12 cellular contexts compared by ENCODE assay signal in genomic region chr21:42093991-42094417, GRCh38. TPM values are rescaled to one million over a fixed set of nuclear protein-coding genes. Genes with fewer than 3 reads are reported as not detected.
DNase-seq lines count a peak whose midpoint lies in the region; ATAC-seq and TF ChIP-seq lines count a peak whose summit lies in the region.
"Had no signal": no experiment of that assay in that cellular context is flagged by ENCODE, and none has a peak within 500 bp of the region (broad histone marks: within the 10 kb centered on the region; RNA-seq: fewer than 3 reads in every experiment).

No MANE protein-coding gene starts in this region.

- H3F3A ChIP-seq in PC-9 (ENCODE audit: insufficient read depth, low read depth) = peaks cover 22% of the 10 kb centered on the region

- H3K9me3 ChIP-seq in PC-9 (ENCODE audit: insufficient read depth, low read depth) (no peaks in the 10 kb centered on the region), endocrine pancreas (ENCODE audit: control insufficient read depth, low read length) (no peaks in the 10 kb centered on the region), trophoblast cell (ENCODE audit: insufficient read depth, low read depth, low read length) (peaks cover 6% of the 10 kb centered on the region), WERI-Rb-1 (ENCODE audit: severe bottlenecking) (peaks cover 18% of the 10 kb centered on the region)

- H3K27me3 Mint-ChIP-seq in activated T-helper 17 cell treated with anti-CD3 and anti-CD28 coated beads, Interleukin-2, amount 50 U/mL, for 72 hours = no peaks in the 10 kb centered on the region
- no peaks in the 10 kb centered on the region for H3K27me3 Mint-ChIP-seq in activated CD8-positive, alpha-beta T cell treated with anti-CD3 and anti-CD28 coated beads for 36 hours

- H3K23ac ChIP-seq in trophoblast cell (ENCODE audit: low read length) = no peak overlapping the region

- no peaks in the 10 kb centered on the region for H3K9me2 ChIP-seq in PC-9 (ENCODE audit: insufficient read depth)

- CTCF ChIA-PET in PC-9 (lab: Charles Lee) = interaction anchor here (1.0 kb wide), 1 partner anchor 32 kb away, joined by 3 read pairs; no protein-coding TSS in a partner anchor
- CTCF ChIA-PET in activated CD8-positive, alpha-beta T cell treated with anti-CD3 and anti-CD28 coated beads for 36 hours (lab: Charles Lee) = interaction anchor here (0.7 to 2.3 kb wide), 2 partner anchors 14 to 28 kb away, joined by 3 to 15 read pairs; no protein-coding TSS in a partner anchor

- no peaks in the 10 kb centered on the region for H3K4me1 Mint-ChIP-seq in activated T-helper 17 cell treated with anti-CD3 and anti-CD28 coated beads, Interleukin-2, amount 50 U/mL, for 72 hours
- H3K4me1 Mint-ChIP-seq in activated CD8-positive, alpha-beta T cell treated with anti-CD3 and anti-CD28 coated beads for 36 hours (ENCODE audit: low read depth) = peaks cover 6% of the 10 kb centered on the region

- intact Hi-C loops in PC-9 (cut with micrococcal nuclease; ENCODE audit: unreplicated experiment) = loop anchor here (2.0 to 5.0 kb wide), 2 partner anchors 37 to 137 kb away; no protein-coding TSS in a partner anchor
- intact Hi-C loops in activated CD8-positive, alpha-beta T cell treated with anti-CD3 and anti-CD28 coated beads for 36 hours (cut with micrococcal nuclease) = no loop called here

- H2BK12ac ChIP-seq in trophoblast cell (ENCODE audit: low read length) = no peak overlapping the region

- no peak overlapping the region for H4K8ac ChIP-seq in trophoblast cell (ENCODE audit: low read depth, low read length)

- H3K9ac ChIP-seq in endocrine pancreas (ENCODE audit: control insufficient read depth, insufficient read depth, low read length) (peak overlapping the region; percentile 38), trophoblast cell (ENCODE audit: low read length) (no peak overlapping the region)
- H3K9ac ChIP-seq: parathyroid adenoma had no signal

- H3K4me3 Mint-ChIP-seq in activated T-helper 17 cell treated with anti-CD3 and anti-CD28 coated beads, Interleukin-2, amount 50 U/mL, for 72 hours = no peak overlapping the region
- no peak overlapping the region for H3K4me3 Mint-ChIP-seq in activated CD8-positive, alpha-beta T cell treated with anti-CD3 and anti-CD28 coated beads for 36 hours
- H3K4me3 Mint-ChIP-seq: T-helper 1 cell treated with Interleukin-12 subunit alpha and Interleukin-12 subunit beta and Interleukin-4 antibody, amounts not matched to agents 30 μg/mL and 1 μg/mL, for 36 hours had no signal

- peak overlapping the region; percentile 75 for H3K27ac ChIP-seq in PC-9
- H3K27ac ChIP-seq in trophoblast cell (ENCODE audit: low read depth, low read length) = no peak overlapping the region
- H3K27ac ChIP-seq in WERI-Rb-1 = no peak overlapping the region
- H3K27ac ChIP-seq: parathyroid adenoma had no signal

- no peak overlapping the region for H2AK5ac ChIP-seq in trophoblast cell (ENCODE audit: low read length)

- no peaks in the 10 kb centered on the region for H4K20me1 ChIP-seq in PC-9 (ENCODE audit: insufficient read depth)

- WGBS in trophoblast cell (ENCODE audit: extremely low coverage, insufficient coverage, insufficient read length) = no CpG with 5 or more reads among the region's 15 CpGs

- H3K36me3 ChIP-seq in PC-9 (ENCODE audit: low read depth) (no peaks in the 10 kb centered on the region), endocrine pancreas (ENCODE audit: control insufficient read depth, insufficient read depth, low read length) (no peaks in the 10 kb centered on the region), trophoblast cell (ENCODE audit: control insufficient read depth in 1 of 2, insufficient read depth in 2 of 2, low read length in 2 of 2) (no peaks in the 10 kb centered on the region), WERI-Rb-1 (no peaks in the 10 kb centered on the region; the same call in 1 of the 2 replicates)

- H3K4me1 ChIP-seq in PC-9 (replicated peaks; ENCODE audit: insufficient read depth) (peaks cover 37% of the 10 kb centered on the region), endocrine pancreas (ENCODE audit: control insufficient read depth, insufficient read depth, low read length) (no peaks in the 10 kb centered on the region), trophoblast cell (ENCODE audit: control insufficient read depth in 1 of 2, insufficient read depth in 2 of 2, low read length in 2 of 2) (no peaks in the 10 kb centered on the region)
- H3K4me1 ChIP-seq: parathyroid adenoma had no signal

- H3K18ac ChIP-seq in trophoblast cell (ENCODE audit: low read length) = no peak overlapping the region

- no peaks in the 10 kb centered on the region for H3K79me2 ChIP-seq in PC-9 (ENCODE audit: low read depth)
- no peaks in the 10 kb centered on the region for H3K79me2 ChIP-seq in trophoblast cell (ENCODE audit: control insufficient read depth, insufficient read depth, low read length, poor library complexity)
- H3K79me2 ChIP-seq: parathyroid adenoma had no signal

- no peak overlapping the region for H4K91ac ChIP-seq in trophoblast cell (ENCODE audit: low read depth, low read length)

- H2AFZ ChIP-seq in PC-9 (peak overlapping the region; percentile 15; the same call in 1 of the 2 replicates), trophoblast cell (ENCODE audit: insufficient read depth, low read length, poor library complexity) (no peak overlapping the region)
- H2AFZ ChIP-seq: parathyroid adenoma had no signal

- H3K9me3 Mint-ChIP-seq in activated T-helper 17 cell treated with anti-CD3 and anti-CD28 coated beads, Interleukin-2, amount 50 U/mL, for 72 hours = peaks cover 5% of the 10 kb centered on the region
- peaks cover 4% of the 10 kb centered on the region for H3K9me3 Mint-ChIP-seq in activated CD8-positive, alpha-beta T cell treated with anti-CD3 and anti-CD28 coated beads for 36 hours

- no peak overlapping the region for H4K12ac ChIP-seq in trophoblast cell (ENCODE audit: low read depth, low read length)

- no peak overlapping the region for H3K14ac ChIP-seq in trophoblast cell (ENCODE audit: low read length)

- H2BK120ac ChIP-seq in trophoblast cell (ENCODE audit: insufficient read depth, low read length, poor library complexity) = no peak overlapping the region

- DNase-seq in Daoy (ENCODE audit: low read depth) = peak; percentile 94
- peak; percentile 75 to 90 for DNase-seq in PC-9
- peak; percentile 40 to 60 for DNase-seq in trophoblast cell
- no peak for DNase-seq in WERI-Rb-1
- no peak for DNase-seq in activated CD8-positive, alpha-beta T cell treated with anti-CD3 and anti-CD28 coated beads for 36 hours
- DNase-seq: activated gamma-delta T cell treated with Interleukin-2 at 50 U/mL for 16 hours, GDM1 had no signal

- no peak for TF ChIP-seq CTCF in PC-9 (conservative IDR thresholded peaks at IDR 0.05)
- TF ChIP-seq CTCF in WERI-Rb-1 (IDR thresholded peaks at IDR 0.05; ENCODE audit: low read depth, low read length) = no peak
- TF ChIP-seq CTCF in activated CD8-positive, alpha-beta T cell treated with anti-CD3 and anti-CD28 coated beads for 36 hours (IDR thresholded peaks at IDR 0.05) = no peak

- no peak overlapping the region for H3K4ac ChIP-seq in trophoblast cell (ENCODE audit: low read depth, low read length)

- no peak overlapping the region for H3K27ac Mint-ChIP-seq in activated T-helper 17 cell treated with anti-CD3 and anti-CD28 coated beads, Interleukin-2, amount 50 U/mL, for 72 hours
- no peak overlapping the region for H3K27ac Mint-ChIP-seq in activated CD8-positive, alpha-beta T cell treated with anti-CD3 and anti-CD28 coated beads for 36 hours
- H3K27ac Mint-ChIP-seq: T-helper 1 cell treated with Interleukin-12 subunit alpha and Interleukin-12 subunit beta and Interleukin-4 antibody, amounts not matched to agents 30 μg/mL and 1 μg/mL, for 36 hours had no signal

- H3K4me3 ChIP-seq in PC-9 = peak overlapping the region; percentile 24; the same call in 1 of the 2 replicates
- H3K4me3 ChIP-seq in endocrine pancreas (ENCODE audit: control insufficient read depth, insufficient read depth, low read length) = no peak overlapping the region
- no peak overlapping the region for H3K4me3 ChIP-seq in trophoblast cell (ENCODE audit: low read depth, low read length)
- no peak overlapping the region for H3K4me3 ChIP-seq in WERI-Rb-1 (ENCODE audit: low read depth, low read length)

- H3K36me3 Mint-ChIP-seq in activated T-helper 17 cell treated with anti-CD3 and anti-CD28 coated beads, Interleukin-2, amount 50 U/mL, for 72 hours (ENCODE audit: low read depth) = no peaks in the 10 kb centered on the region
- no peaks in the 10 kb centered on the region for H3K36me3 Mint-ChIP-seq in activated CD8-positive, alpha-beta T cell treated with anti-CD3 and anti-CD28 coated beads for 36 hours (ENCODE audit: low read depth)

- H3K79me1 ChIP-seq in trophoblast cell (ENCODE audit: low read length) = no peaks in the 10 kb centered on the region

- BruUV-seq in PC-9 (replicated peaks; lab: Mats Ljungman, UMichigan) = no TSS peak

- H3K27me3 ChIP-seq in PC-9 (ENCODE audit: insufficient read depth, low read depth) (no peaks in the 10 kb centered on the region), endocrine pancreas (ENCODE audit: control insufficient read depth, insufficient read depth, low read length) (no peaks in the 10 kb centered on the region), trophoblast cell (ENCODE audit: insufficient read depth, low read length) (no peaks in the 10 kb centered on the region), WERI-Rb-1 (ENCODE audit: insufficient read depth, low read depth, severe bottlenecking) (no peaks in the 10 kb centered on the region)

- H3K4me2 ChIP-seq in PC-9 (peak overlapping the region; percentile 68), trophoblast cell (ENCODE audit: low read length) (no peak overlapping the region)

- ATAC-seq in activated T-helper 17 cell treated with anti-CD3 and anti-CD28 coated beads, Interleukin-2, amount 50 U/mL, for 72 hours (replicated peaks) = no peak
- no peak for ATAC-seq in GM19328 (IDR thresholded peaks at IDR 0.05; ENCODE audit: unreplicated experiment)
- no peak for ATAC-seq in activated CD8-positive, alpha-beta T cell treated with anti-CD3 and anti-CD28 coated beads for 36 hours

- POLR2A ChIA-PET in PC-9 (lab: Charles Lee; ENCODE audit: unreplicated experiment) = interaction anchor here (0.6 kb wide), 1 partner anchor 414 kb away, joined by 6 read pairs; no protein-coding TSS in a partner anchor
- POLR2A ChIA-PET in activated CD8-positive, alpha-beta T cell treated with anti-CD3 and anti-CD28 coated beads for 36 hours (lab: Charles Lee) = no interaction called here

- no peak overlapping the region for H2BK5ac ChIP-seq in trophoblast cell (ENCODE audit: low read depth, low read length, poor library complexity)

RNA-seq across cellular contexts. Expression of gene UMODL1, which starts 22.9 kb away (rescaled TPM):
- total RNA-seq in Daoy (2014; rRNA removed; shearing (Covaris generic)) = 0.24 and 0.80 TPM in 2 replicates
- total RNA-seq in PC-9 (2021) = 0.25 TPM in 1 of 2 replicates, not detected in the other
- polyA plus RNA-seq in trophoblast cell (2013) = not detected in 2 replicates
- total RNA-seq in activated T-helper 17 cell treated with anti-CD3 and anti-CD28 coated beads, Interleukin-2, amount 50 U/mL, for 72 hours = under 1 TPM in 1 of 2 donors, not detected in 1; 0.11 TPM
- total RNA-seq in activated CD8-positive, alpha-beta T cell treated with anti-CD3 and anti-CD28 coated beads for 36 hours = not detected

Comparison
In these comparisons a context has a peak if more than half of its experiments do, and no peak if none do; other contexts are left out.
1. DNase-seq: peak in Daoy (single experiment), PC-9 (2 of 2) and trophoblast cell (2 of 2); none in WERI-Rb-1 (single experiment) and activated CD8-positive, alpha-beta T cell treated with anti-CD3 and anti-CD28 coated beads for 36 hours (single experiment).